33 cellular contexts compared by ENCODE assay signal in the genomic region with DNA sequence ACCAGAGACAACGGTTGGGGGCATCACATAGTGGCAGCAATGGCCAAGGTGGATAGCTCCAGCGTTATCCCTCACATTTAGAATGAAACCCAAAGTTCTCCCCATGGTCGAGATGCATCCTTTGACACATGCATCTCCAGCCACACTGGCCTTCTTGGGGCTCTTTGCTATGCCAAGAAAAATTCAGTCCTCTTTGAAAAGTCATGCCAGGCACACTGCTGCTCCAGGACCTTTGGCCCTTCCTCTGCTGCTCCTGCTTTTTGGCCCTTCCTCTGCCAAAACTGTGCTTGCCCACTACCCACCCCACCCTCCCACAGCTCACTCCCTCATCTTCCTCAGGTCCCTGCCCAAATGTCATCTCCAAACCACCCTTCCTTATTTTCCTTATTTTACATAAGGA.
DNase-seq lines count a peak whose midpoint lies in the region; TF ChIP-seq lines count a peak whose summit lies in the region.
"Had no signal": no experiment of that assay in that cellular context is flagged by ENCODE, and none has a peak within 500 bp of the region (broad histone marks: within the 10 kb centered on the region; RNA-seq: fewer than 3 reads in every experiment).

No MANE protein-coding gene starts in this region.

- H3K27me3 ChIP-seq in esophagus muscularis mucosa = peaks cover 0 to 26% (median 0%) of the 10 kb centered on the region in 4 donors
- H3K27me3 ChIP-seq: BE2C; BLaER1; BLaER1 treated with 17β-estradiol and CSF1 and Interleukin-3, amounts not matched to agents 10 nM and 100 nM had no signal

- H3K9me3 ChIP-seq in esophagus muscularis mucosa = no peaks in the 10 kb centered on the region
- H3K9me3 ChIP-seq: A549; BE2C; BLaER1; BLaER1 treated with 17β-estradiol and CSF1 and Interleukin-3, amounts not matched to agents 10 nM and 100 nM; Caco-2 had no signal

- WGBS in esophagus muscularis mucosa = 48% methylated on average over 3 of the region's 3 CpGs

- no peak overlapping the region for H3K27ac Mint-ChIP-seq in osteocyte (ENCODE audit: unreplicated experiment)
- H3K27ac Mint-ChIP-seq: B cell; CD14-positive monocyte; CD4-positive, alpha-beta memory T cell; CD4-positive, alpha-beta T cell; CD4-positive, CD25-positive, alpha-beta regulatory T cell; CD8-positive, alpha-beta memory T cell; CD8-positive, alpha-beta T cell had no signal

- no peak overlapping the region for H3K27ac ChIP-seq in esophagus muscularis mucosa (replicated peaks in 1 of 4)
- H3K27ac ChIP-seq: 22Rv1; A549; BLaER1; BLaER1 treated with 17β-estradiol and CSF1 and Interleukin-3, amounts not matched to agents 10 nM and 100 nM; C4-2B had no signal

- H3K4me3 ChIP-seq in esophagus muscularis mucosa = no peak overlapping the region
- H3K4me3 ChIP-seq: A549; BLaER1; BLaER1 treated with 17β-estradiol and CSF1 and Interleukin-3, amounts not matched to agents 10 nM and 100 nM had no signal

- no peak for TF ChIP-seq POLR2A in esophagus muscularis mucosa (IDR thresholded peaks at IDR 0.05; ENCODE audit: low read depth)

- intact Hi-C loops in esophagus muscularis mucosa (cut with DNase I) = no loop called here

- no peaks in the 10 kb centered on the region for H3K36me3 ChIP-seq in esophagus muscularis mucosa
- H3K36me3 ChIP-seq: BE2C; BLaER1; BLaER1 treated with 17β-estradiol and CSF1 and Interleukin-3, amounts not matched to agents 10 nM and 100 nM had no signal

- H3K4me1 Mint-ChIP-seq in osteocyte (ENCODE audit: unreplicated experiment) = no peaks in the 10 kb centered on the region
- H3K4me1 Mint-ChIP-seq: B cell; CD14-positive monocyte; CD4-positive, alpha-beta memory T cell; CD4-positive, CD25-positive, alpha-beta regulatory T cell; CD8-positive, alpha-beta memory T cell had no signal

- DNase-seq in AG20443 (ENCODE audit: low spot score) (peak; percentile 4), esophagus muscularis mucosa (ENCODE audit: extremely low spot score) (peak; percentile 24), osteocyte (ENCODE audit: extremely low spot score, unreplicated experiment) (peak; percentile 54), NCI-H187 (lab: John Stamatoyannopoulos, UW) (no peak), Kasumi-1 (lab: John Stamatoyannopoulos, UW) (no peak)
- no peak for DNase-seq in stimulated activated CD4-positive, alpha-beta T cell treated with anti-CD3 and anti-CD28 coated beads, Interleukin-4, amount 100 ng/mL, for 4 hours
- DNase-seq: 8988T; ACHN; AML-193; BE2C; C1 segment of cervical spinal cord; Caco-2; Calu3; CD4-positive, alpha-beta memory T cell; CD4-positive, alpha-beta T cell; CD4-positive, CD25-positive, alpha-beta regulatory T cell; CD8-positive, alpha-beta memory T cell; CD8-positive, alpha-beta T cell; COR-L47; DMS 273 treated with DMSO at 0.1 percent for 48 hours; DMS153; DMS53; DMS79; DMS79 treated with DMSO at 0.1 percent for 48 hours; DND-41; EL had no signal

- TF ChIP-seq EP300 in esophagus muscularis mucosa (IDR thresholded peaks at IDR 0.05) = no peak

- no peaks in the 10 kb centered on the region for H3K36me3 Mint-ChIP-seq in osteocyte (ENCODE audit: unreplicated experiment)
- H3K36me3 Mint-ChIP-seq: CD14-positive monocyte; CD4-positive, alpha-beta memory T cell; CD4-positive, CD25-positive, alpha-beta regulatory T cell; CD8-positive, alpha-beta memory T cell; CD8-positive, alpha-beta T cell had no signal

- no peaks in the 10 kb centered on the region for H3K4me1 ChIP-seq in esophagus muscularis mucosa
- H3K4me1 ChIP-seq: A549, BE2C, Caco-2 had no signal

- no peaks in the 10 kb centered on the region for H3K27me3 Mint-ChIP-seq in osteocyte (ENCODE audit: unreplicated experiment)
- H3K27me3 Mint-ChIP-seq: B cell had no signal

- peaks cover 48% of the 10 kb centered on the region for H3K9me3 Mint-ChIP-seq in osteocyte (ENCODE audit: unreplicated experiment)
- H3K9me3 Mint-ChIP-seq: CD4-positive, alpha-beta T cell; CD8-positive, alpha-beta T cell had no signal

- H3K4me3 Mint-ChIP-seq in osteocyte (ENCODE audit: unreplicated experiment) = no peak overlapping the region
- H3K4me3 Mint-ChIP-seq: B cell; CD14-positive monocyte; CD4-positive, alpha-beta memory T cell; CD4-positive, alpha-beta T cell; CD4-positive, CD25-positive, alpha-beta regulatory T cell; CD8-positive, alpha-beta memory T cell; CD8-positive, alpha-beta T cell had no signal

- TF ChIP-seq CTCF in esophagus muscularis mucosa (IDR thresholded peaks at IDR 0.05) (no peak), osteocyte (IDR thresholded peaks at IDR 0.05) (no peak)

Comparison
In these comparisons a context has a peak if more than half of its experiments do, and no peak if none do; other contexts are left out.
1. DNase-seq: peak in AG20443 (single experiment), esophagus muscularis mucosa (single experiment) and osteocyte (single experiment); none in NCI-H187 (0 of 2), stimulated activated CD4-positive, alpha-beta T cell treated with anti-CD3 and anti-CD28 coated beads, Interleukin-4, amount 100 ng/mL, for 4 hours (0 of 2) and Kasumi-1 (0 of 2).